In the genomic region with DNA sequence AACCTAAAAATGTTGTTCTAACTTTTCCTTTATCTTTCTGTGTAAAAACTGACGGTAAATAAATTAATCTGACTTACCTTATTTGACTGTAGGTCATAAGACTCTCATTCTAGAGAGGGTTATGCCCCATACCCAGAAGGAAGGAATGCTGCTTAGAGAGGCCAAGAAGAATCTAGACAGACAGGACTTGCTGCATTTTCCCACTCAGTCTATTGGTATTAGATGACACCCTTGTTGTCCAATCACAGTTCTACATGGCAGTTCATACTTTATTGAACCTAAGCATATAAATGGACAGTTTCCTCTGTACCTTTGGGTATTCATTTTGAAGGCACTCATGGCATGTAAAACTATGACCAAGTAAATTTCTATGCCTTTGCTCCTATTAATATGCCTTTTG, we compare ENCODE assay signal across 23 cellular contexts.
"Had no signal": no experiment of that assay in that cellular context is flagged by ENCODE, and none has a peak within 500 bp of the region (broad histone marks: within the 10 kb centered on the region; RNA-seq: fewer than 3 reads in every experiment).

No MANE protein-coding gene starts in this region.

- H2AFZ ChIP-seq: hepatocyte, neural progenitor cell had no signal

- H3K36me3 Mint-ChIP-seq: natural killer cell treated with Interleukin-12 subunit alpha and Interleukin-12 subunit beta and Interleukin-15 and Interleukin-18, amount 100 ng/mL, for 72 hours; stimulated activated effector memory CD8-positive, alpha-beta T cell treated with anti-CD3 and anti-CD28 coated beads, Interleukin-12 subunit alpha, Interleukin-12 subunit beta, amount 100 ng/mL, for 72 hours had no signal

- ATAC-seq: left colon; mucosa of descending colon; natural killer cell treated with Interleukin-12 subunit alpha and Interleukin-12 subunit beta and Interleukin-15 and Interleukin-18, amount 100 ng/mL, for 72 hours; right cardiac atrium; stimulated activated effector memory CD8-positive, alpha-beta T cell treated with anti-CD3 and anti-CD28 coated beads, Interleukin-12 subunit alpha, Interleukin-12 subunit beta, amount 100 ng/mL, for 72 hours; stimulated activated naive CD8-positive, alpha-beta T cell treated with anti-CD3 and anti-CD28 coated beads, Interleukin-15, Interleukin-2, amounts not matched to agents 100 U/mL and 50 U/mL, for 24 hours; upper lobe of right lung had no signal

- H3K27me3 ChIP-seq: hepatocyte, neural progenitor cell, ovary, suprapubic skin, thyroid gland, upper lobe of right lung, vagina had no signal

- H3K27ac ChIP-seq: coronary artery, hepatocyte, neural progenitor cell, ovary, suprapubic skin, thyroid gland, upper lobe of right lung, vagina had no signal

- H3K4me3 Mint-ChIP-seq: endodermal cell; natural killer cell treated with Interleukin-12 subunit alpha and Interleukin-12 subunit beta and Interleukin-15 and Interleukin-18, amount 100 ng/mL, for 72 hours; neural progenitor cell; stimulated activated effector memory CD8-positive, alpha-beta T cell treated with anti-CD3 and anti-CD28 coated beads, Interleukin-12 subunit alpha, Interleukin-12 subunit beta, amount 100 ng/mL, for 72 hours had no signal

- H3K4me2 ChIP-seq: hepatocyte, neural progenitor cell had no signal

- H3K9me3 ChIP-seq: mucosa of descending colon, ovary, suprapubic skin, thyroid gland, upper lobe of right lung, vagina had no signal

- H3K9ac ChIP-seq: neural progenitor cell had no signal

- H3K27ac Mint-ChIP-seq: endodermal cell; natural killer cell treated with Interleukin-12 subunit alpha and Interleukin-12 subunit beta and Interleukin-15 and Interleukin-18, amount 100 ng/mL, for 72 hours; neural progenitor cell; stimulated activated effector memory CD8-positive, alpha-beta T cell treated with anti-CD3 and anti-CD28 coated beads, Interleukin-12 subunit alpha, Interleukin-12 subunit beta, amount 100 ng/mL, for 72 hours had no signal

- H3K27me3 Mint-ChIP-seq: natural killer cell treated with Interleukin-12 subunit alpha and Interleukin-12 subunit beta and Interleukin-15 and Interleukin-18, amount 100 ng/mL, for 72 hours had no signal

- H3K4me3 ChIP-seq: coronary artery, hepatocyte, mucosa of descending colon, neural progenitor cell, ovary, suprapubic skin, thyroid gland, upper lobe of right lung, vagina had no signal

- H3K36me3 ChIP-seq: neural progenitor cell, ovary, suprapubic skin, thyroid gland, upper lobe of right lung, vagina had no signal

- H3K4me1 ChIP-seq: neural progenitor cell, suprapubic skin, thyroid gland, upper lobe of right lung, vagina had no signal

- H3K79me2 ChIP-seq: hepatocyte had no signal

- H3K4me1 Mint-ChIP-seq: endodermal cell; stimulated activated effector memory CD8-positive, alpha-beta T cell treated with anti-CD3 and anti-CD28 coated beads, Interleukin-12 subunit alpha, Interleukin-12 subunit beta, amount 100 ng/mL, for 72 hours had no signal

- DNase-seq: cerebellar nuclear complex; effector CD4-positive, alpha-beta T cell; endodermal cell; foreskin melanocyte; head of caudate nucleus; kidney; left colon; mucosa of descending colon; nucleus accumbens; ovary; right cardiac atrium; stimulated activated CD4-positive, alpha-beta T cell treated with anti-CD3 and anti-CD28 coated beads, Interleukin-4, amount 100 ng/mL, for 1 hour; stimulated activated CD8-positive, alpha-beta memory T cell treated with anti-CD3 and anti-CD28 coated beads, Interleukin-4, amount 100 ng/mL, for 48 hours; stimulated activated naive CD8-positive, alpha-beta T cell treated with anti-CD3 and anti-CD28 coated beads, Interleukin-15, Interleukin-2, amounts not matched to agents 100 U/mL and 50 U/mL, for 24 hours; thyroid gland; upper lobe of right lung had no signal
